Comparison of ENCODE assay signal across 10 cellular contexts in genomic region chr15:76285241-76285825, GRCh38. TPM values are rescaled to one million over a fixed set of nuclear protein-coding genes. Genes with fewer than 3 reads are reported as not detected.
DNase-seq lines count a peak whose midpoint lies in the region; ATAC-seq and TF ChIP-seq lines count a peak whose summit lies in the region.
"Had no signal": no experiment of that assay in that cellular context is flagged by ENCODE, and none has a peak within 500 bp of the region (broad histone marks: within the 10 kb centered on the region; RNA-seq: fewer than 3 reads in every experiment).

No MANE protein-coding gene starts in this region.

- H3K27ac ChIP-seq in RWPE2 (ENCODE audit: poor library complexity, severe bottlenecking), result no peak overlapping the region

- H3K4me3 Mint-ChIP-seq in activated CD4-positive, alpha-beta T cell treated with anti-CD3 and anti-CD28 coated beads, Interleukin-2, amount 10 ng/mL, durations not matched to agents 24 days and 14 days, result no peak overlapping the region

- H3K36me3 Mint-ChIP-seq in activated CD4-positive, alpha-beta T cell treated with anti-CD3 and anti-CD28 coated beads, Interleukin-2, amount 10 ng/mL, durations not matched to agents 24 days and 14 days (ENCODE audit: low read depth), result peaks cover 39% of the 10 kb centered on the region

- DNase-seq in AG09309 (ENCODE audit: low read depth) (no peak), RWPE2 (ENCODE audit: low spot score) (no peak), foreskin fibroblast (peak; percentile 7 to 43), NCI-H2107 treated with DMSO at 0.1 percent for 48 hours (lab: John Stamatoyannopoulos, UW; ENCODE audit: unreplicated experiment) (no peak)
- no peak for DNase-seq in NK-92 treated with Interleukin-12 subunit alpha and Interleukin-12 subunit beta, amount 100 ng/mL, for 24 hours (lab: John Stamatoyannopoulos, UW)
- DNase-seq in activated CD4-positive, alpha-beta T cell treated with anti-CD3 and anti-CD28 coated beads, Interleukin-2, amount 10 ng/mL, durations not matched to agents 24 days and 14 days, result no peak
- DNase-seq: activated CD8-positive, alpha-beta memory T cell treated with anti-CD3 and anti-CD28 coated beads, Interleukin-2, amount 50 U/mL, for 4 hours; NCI-H1092 treated with DMSO at 0.1 percent for 48 hours had no signal

- no peak overlapping the region for H3K4me3 ChIP-seq in AG09309 (ENCODE audit: control insufficient read depth, low read depth, low read length)
- no peak overlapping the region for H3K4me3 ChIP-seq in GM12875 (ENCODE audit: low read depth, low read length)
- H3K4me3 ChIP-seq in RWPE2 (ENCODE audit: severe bottlenecking), result no peak overlapping the region
- no peak overlapping the region for H3K4me3 ChIP-seq in foreskin fibroblast (ENCODE audit: low read depth in 1 of 2, low read length in 2 of 2)

- intact Hi-C loops in activated CD4-positive, alpha-beta T cell treated with anti-CD3 and anti-CD28 coated beads, Interleukin-2, amount 10 ng/mL, durations not matched to agents 24 days and 14 days (cut with micrococcal nuclease), result loop anchor here (10.0 kb wide), 2 partner anchors 51 to 91 kb away; no protein-coding TSS in a partner anchor

- no peaks in the 10 kb centered on the region for H3K9me3 Mint-ChIP-seq in activated CD4-positive, alpha-beta T cell treated with anti-CD3 and anti-CD28 coated beads, Interleukin-2, amount 10 ng/mL, durations not matched to agents 24 days and 14 days

- no peak overlapping the region for H3K27ac Mint-ChIP-seq in activated CD4-positive, alpha-beta T cell treated with anti-CD3 and anti-CD28 coated beads, Interleukin-2, amount 10 ng/mL, durations not matched to agents 24 days and 14 days

- H3K27me3 ChIP-seq in RWPE2 (ENCODE audit: insufficient read depth, poor library complexity, severe bottlenecking), result no peaks in the 10 kb centered on the region

- peaks cover 17% of the 10 kb centered on the region for H3K4me1 Mint-ChIP-seq in activated CD4-positive, alpha-beta T cell treated with anti-CD3 and anti-CD28 coated beads, Interleukin-2, amount 10 ng/mL, durations not matched to agents 24 days and 14 days

- no peaks in the 10 kb centered on the region for H3K9me3 ChIP-seq in RWPE2 (ENCODE audit: severe bottlenecking)

- H3K36me3 ChIP-seq in RWPE2 (ENCODE audit: low read depth), result peaks cover 86% of the 10 kb centered on the region

- H3K4me1 ChIP-seq in RWPE2 (ENCODE audit: insufficient read depth, poor library complexity, severe bottlenecking), result no peaks in the 10 kb centered on the region

- TF ChIP-seq CTCF in AG09309 (IDR thresholded peaks at IDR 0.05; ENCODE audit: control insufficient read depth, insufficient read depth, low read depth, low read length, missing control alignments), result peak; percentile 54
- TF ChIP-seq CTCF in GM12875 (IDR thresholded peaks at IDR 0.05; ENCODE audit: borderline replicate concordance, insufficient read depth, low read depth, low read length), result peak; percentile 35; the same call in 1 of the 2 replicates
- TF ChIP-seq CTCF in RWPE2 (IDR thresholded peaks at IDR 0.05; ENCODE audit: poor library complexity, severe bottlenecking), result peak; percentile 88
- peak; percentile 36 for TF ChIP-seq CTCF in foreskin fibroblast (IDR thresholded peaks at IDR 0.05; ENCODE audit: low read depth, low read length)

- H3K27me3 Mint-ChIP-seq in activated CD4-positive, alpha-beta T cell treated with anti-CD3 and anti-CD28 coated beads, Interleukin-2, amount 10 ng/mL, durations not matched to agents 24 days and 14 days, result no peaks in the 10 kb centered on the region

- ATAC-seq in RWPE2 (ENCODE audit: low read depth), result peak; percentile 70
- ATAC-seq in GM19467 (IDR thresholded peaks at IDR 0.05; ENCODE audit: unreplicated experiment), result no peak

RNA-seq across cellular contexts. Expression of gene ETFA, which starts 25.9 kb away (rescaled TPM):
- total RNA-seq in activated CD4-positive, alpha-beta T cell treated with anti-CD3 and anti-CD28 coated beads, Interleukin-2, amount 10 ng/mL, durations not matched to agents 24 days and 14 days, result 144 and 146 TPM in 2 replicates

RNA-seq across cellular contexts. Expression of gene ISL2, which starts 51.2 kb away (rescaled TPM):
- 0.31 and 0.89 TPM in 2 replicates for total RNA-seq in activated CD4-positive, alpha-beta T cell treated with anti-CD3 and anti-CD28 coated beads, Interleukin-2, amount 10 ng/mL, durations not matched to agents 24 days and 14 days

Comparison
In these comparisons a context has a peak if more than half of its experiments do, and no peak if none do; other contexts are left out.
1. DNase-seq: peak in foreskin fibroblast (2 of 2); none in AG09309 (single experiment), RWPE2 (single experiment), NCI-H2107 treated with DMSO at 0.1 percent for 48 hours (single experiment), NK-92 treated with Interleukin-12 subunit alpha and Interleukin-12 subunit beta, amount 100 ng/mL, for 24 hours (single experiment) and activated CD4-positive, alpha-beta T cell treated with anti-CD3 and anti-CD28 coated beads, Interleukin-2, amount 10 ng/mL, durations not matched to agents 24 days and 14 days (single experiment).
2. CTCF ChIP-seq: peak in every context shown above with its lines; median percentile 88 in RWPE2; 54 in AG09309; 36 in foreskin fibroblast; 35 in GM12875.